ENCODE assay signal across 11 cellular contexts in genomic region chr4:117560329-117560728, GRCh38.
DNase-seq lines count a peak whose midpoint lies in the region; ATAC-seq and TF ChIP-seq lines count a peak whose summit lies in the region.
"Had no signal": no experiment of that assay in that cellular context is flagged by ENCODE, and none has a peak within 500 bp of the region (broad histone marks: within the 10 kb centered on the region; RNA-seq: fewer than 3 reads in every experiment).

No MANE protein-coding gene starts in this region.

- peak; percentile 63 for DNase-seq in A673 (ENCODE audit: low spot score)
- DNase-seq in KBM-7 = peak; percentile 15
- no peak for DNase-seq in RWPE2 (ENCODE audit: low spot score)
- DNase-seq in glomerular endothelial cell (ENCODE audit: extremely low read depth, low read depth, low spot score) = peak; percentile 3
- no peak for DNase-seq in NCI-H146 (lab: John Stamatoyannopoulos, UW)
- no peak for DNase-seq in activated CD4-positive, alpha-beta memory T cell treated with anti-CD3 and anti-CD28 coated beads for 36 hours
- DNase-seq in suprapubic skin (ENCODE audit: low spot score in 2 of 2) = no peak
- DNase-seq: activated effector memory CD4-positive, alpha-beta T cell treated with Interleukin-2 at 50 U/mL for 16 hours had no signal

- POLR2A ChIA-PET in A673 (lab: Charles Lee; ENCODE audit: low non-redundant PET) = no interaction called here
- POLR2A ChIA-PET in activated CD4-positive, alpha-beta memory T cell treated with anti-CD3 and anti-CD28 coated beads for 36 hours (lab: Charles Lee) = no interaction called here

- no peaks in the 10 kb centered on the region for H3K9me3 Mint-ChIP-seq in activated CD4-positive, alpha-beta memory T cell treated with anti-CD3 and anti-CD28 coated beads for 36 hours
- H3K9me3 Mint-ChIP-seq: dendritic cell treated with granulocyte-macrophage colony-stimulating factor and Interleukin-4, amounts not matched to agents 40 ng/mL and 50 ng/mL, for 4 days had no signal

- CTCF ChIA-PET in A673 (lab: Charles Lee) = no interaction called here
- CTCF ChIA-PET in activated CD4-positive, alpha-beta memory T cell treated with anti-CD3 and anti-CD28 coated beads for 36 hours (lab: Charles Lee) = no interaction called here

- TF ChIP-seq EP300 in suprapubic skin (IDR thresholded peaks at IDR 0.05) = no peak

- TF ChIP-seq CTCF in A673 (conservative IDR thresholded peaks at IDR 0.05; ENCODE audit: low read depth, low read length) = peak; percentile 40
- TF ChIP-seq CTCF in RWPE2 (IDR thresholded peaks at IDR 0.05; ENCODE audit: poor library complexity, severe bottlenecking) = peak; percentile 31
- TF ChIP-seq CTCF in suprapubic skin (IDR thresholded peaks at IDR 0.05) = no peak

- H3K27ac ChIP-seq in A673 (ENCODE audit: low read depth, low read length, poor library complexity, severe bottlenecking) (no peak overlapping the region), RWPE2 (ENCODE audit: poor library complexity, severe bottlenecking) (no peak overlapping the region), suprapubic skin (no peak overlapping the region)
- H3K27ac ChIP-seq: BLaER1 treated with 17β-estradiol and CSF1 and Interleukin-3, amounts not matched to agents 10 nM and 100 nM had no signal

- in situ Hi-C loops in KBM-7 (cut with MboI; ENCODE audit: low pct_unique_long_range_greater_than_20kb, low sequenced_read_pairs) = no loop called here

- no peaks in the 10 kb centered on the region for H3K27me3 ChIP-seq in A673 (replicated peaks; ENCODE audit: insufficient read depth, low read depth, low read length, poor library complexity)
- H3K27me3 ChIP-seq in RWPE2 (ENCODE audit: insufficient read depth, poor library complexity, severe bottlenecking) = no peaks in the 10 kb centered on the region
- no peaks in the 10 kb centered on the region for H3K27me3 ChIP-seq in suprapubic skin
- H3K27me3 ChIP-seq: BLaER1 treated with 17β-estradiol and CSF1 and Interleukin-3, amounts not matched to agents 10 nM and 100 nM had no signal

- H3K4me1 ChIP-seq in A673 (ENCODE audit: insufficient read depth, low read length, poor library complexity, severe bottlenecking) = no peaks in the 10 kb centered on the region
- H3K4me1 ChIP-seq in RWPE2 (ENCODE audit: insufficient read depth, poor library complexity, severe bottlenecking) = no peaks in the 10 kb centered on the region
- no peaks in the 10 kb centered on the region for H3K4me1 ChIP-seq in suprapubic skin
- H3K4me1 ChIP-seq: BLaER1 treated with 17β-estradiol and CSF1 and Interleukin-3, amounts not matched to agents 10 nM and 100 nM had no signal

- no peak for ATAC-seq in RWPE2 (ENCODE audit: low read depth)
- ATAC-seq in HG03108 (IDR thresholded peaks at IDR 0.05; ENCODE audit: unreplicated experiment) = no peak

- H3K27me3 Mint-ChIP-seq in activated CD4-positive, alpha-beta memory T cell treated with anti-CD3 and anti-CD28 coated beads for 36 hours = no peaks in the 10 kb centered on the region
- H3K27me3 Mint-ChIP-seq: dendritic cell treated with granulocyte-macrophage colony-stimulating factor and Interleukin-4, amounts not matched to agents 40 ng/mL and 50 ng/mL, for 4 days had no signal

- WGBS in suprapubic skin = 47% methylated on average over 1 of the region's 1 CpG

- BruUV-seq in A673 (replicated peaks; lab: Mats Ljungman, UMichigan) = no TSS peak

- H3K4me3 ChIP-seq in A673 (ENCODE audit: low read depth, low read length, poor library complexity, severe bottlenecking) (no peak overlapping the region), RWPE2 (ENCODE audit: severe bottlenecking) (no peak overlapping the region), suprapubic skin (no peak overlapping the region)
- H3K4me3 ChIP-seq: BLaER1 treated with 17β-estradiol and CSF1 and Interleukin-3, amounts not matched to agents 10 nM and 100 nM had no signal

- H3K4me1 Mint-ChIP-seq in activated CD4-positive, alpha-beta memory T cell treated with anti-CD3 and anti-CD28 coated beads for 36 hours (ENCODE audit: low read depth) = no peaks in the 10 kb centered on the region

- H3K9me3 ChIP-seq in A673 (ENCODE audit: low read depth, low read length, poor library complexity, severe bottlenecking) (no peaks in the 10 kb centered on the region), RWPE2 (ENCODE audit: severe bottlenecking) (no peaks in the 10 kb centered on the region), suprapubic skin (no peaks in the 10 kb centered on the region)
- H3K9me3 ChIP-seq: BLaER1 treated with 17β-estradiol and CSF1 and Interleukin-3, amounts not matched to agents 10 nM and 100 nM had no signal

- no peaks in the 10 kb centered on the region for H3K36me3 Mint-ChIP-seq in activated CD4-positive, alpha-beta memory T cell treated with anti-CD3 and anti-CD28 coated beads for 36 hours

- intact Hi-C loops in A673 (cut with micrococcal nuclease; ENCODE audit: unreplicated experiment) = loop anchor here (5.0 kb wide), 4 partner anchors 428 to 1693 kb away; no protein-coding TSS in a partner anchor
- intact Hi-C loops in activated CD4-positive, alpha-beta memory T cell treated with anti-CD3 and anti-CD28 coated beads for 36 hours (cut with micrococcal nuclease) = no loop called here

- H3K4me3 Mint-ChIP-seq in activated CD4-positive, alpha-beta memory T cell treated with anti-CD3 and anti-CD28 coated beads for 36 hours = no peak overlapping the region
- H3K4me3 Mint-ChIP-seq: dendritic cell treated with granulocyte-macrophage colony-stimulating factor and Interleukin-4, amounts not matched to agents 40 ng/mL and 50 ng/mL, for 4 days had no signal

- H3K36me3 ChIP-seq in A673 (ENCODE audit: insufficient read depth, low read length, poor library complexity, severe bottlenecking) (no peaks in the 10 kb centered on the region), RWPE2 (ENCODE audit: low read depth) (no peaks in the 10 kb centered on the region), suprapubic skin (no peaks in the 10 kb centered on the region)
- H3K36me3 ChIP-seq: BLaER1 treated with 17β-estradiol and CSF1 and Interleukin-3, amounts not matched to agents 10 nM and 100 nM had no signal

- TF ChIP-seq POLR2A in suprapubic skin (IDR thresholded peaks at IDR 0.05) = no peak

- H3K27ac Mint-ChIP-seq in activated CD4-positive, alpha-beta memory T cell treated with anti-CD3 and anti-CD28 coated beads for 36 hours = no peak overlapping the region
- H3K27ac Mint-ChIP-seq: dendritic cell treated with granulocyte-macrophage colony-stimulating factor and Interleukin-4, amounts not matched to agents 40 ng/mL and 50 ng/mL, for 4 days had no signal

Comparison
In these comparisons a context has a peak if more than half of its experiments do, and no peak if none do; other contexts are left out.
1. DNase-seq: peak in A673 (single experiment), KBM-7 (single experiment) and glomerular endothelial cell (single experiment); none in RWPE2 (single experiment), NCI-H146 (single experiment), activated CD4-positive, alpha-beta memory T cell treated with anti-CD3 and anti-CD28 coated beads for 36 hours (single experiment) and suprapubic skin (0 of 2).
2. CTCF ChIP-seq: peak in A673 (single experiment) and RWPE2 (single experiment); none in suprapubic skin (0 of 2).